Comparison of ENCODE assay signal across 28 cellular contexts in genomic region chr15:23890218-23890617, GRCh38.
"Had no signal": no experiment of that assay in that cellular context is flagged by ENCODE, and none has a peak within 500 bp of the region (broad histone marks: within the 10 kb centered on the region; RNA-seq: fewer than 3 reads in every experiment).

No MANE protein-coding gene starts in this region.

- H3K4me3 ChIP-seq: colonic mucosa, coronary artery, dorsolateral prefrontal cortex, esophagus muscularis mucosa, esophagus squamous epithelium, gastrocnemius medialis, gastroesophageal sphincter, heart left ventricle, heart right ventricle, hepatocyte had no signal

- H3K79me2 ChIP-seq: hepatocyte had no signal

- H2AFZ ChIP-seq: hepatocyte had no signal

- H3K9me3 ChIP-seq: colonic mucosa, gastrocnemius medialis had no signal

- H3K27me3 ChIP-seq: colonic mucosa, esophagus squamous epithelium, foreskin keratinocyte, gastrocnemius medialis, hepatocyte had no signal

- H3K4me2 ChIP-seq: hepatocyte had no signal

- ATAC-seq: effector memory CD8-positive, alpha-beta T cell; esophagus mucosa; foreskin keratinocyte; gastrocnemius medialis; gastroesophageal sphincter; heart left ventricle; heart right ventricle had no signal

- H3K27ac ChIP-seq: colonic mucosa, coronary artery, dorsolateral prefrontal cortex, epithelial cell of prostate, esophagus muscularis mucosa, esophagus squamous epithelium, foreskin keratinocyte, gastrocnemius medialis, gastroesophageal sphincter, heart left ventricle, heart right ventricle, hepatocyte had no signal

- H3K36me3 ChIP-seq: colonic mucosa, esophagus muscularis mucosa, esophagus squamous epithelium, gastrocnemius medialis, gastroesophageal sphincter, heart left ventricle, heart right ventricle had no signal

- H3K4me1 ChIP-seq: colonic mucosa, esophagus muscularis mucosa, esophagus squamous epithelium, foreskin keratinocyte, gastrocnemius medialis, gastroesophageal sphincter, heart left ventricle, heart right ventricle had no signal

- DNase-seq: colonic mucosa; cortex of kidney; dermis blood vessel endothelial cell; dorsolateral prefrontal cortex; effector CD4-positive, alpha-beta T cell; effector CD8-positive, alpha-beta T cell; effector memory CD4-positive, alpha-beta T cell; effector memory CD8-positive, alpha-beta T cell; endodermal cell; erythroblast; esophagus squamous epithelium; foreskin fibroblast; foreskin keratinocyte; foreskin melanocyte; gastrocnemius medialis; glutamatergic neuron; head of caudate nucleus; heart left ventricle; heart right ventricle had no signal

- FAIRE-seq: endometrium, endothelial cell of umbilical vein, frontal cortex had no signal
